ENCODE assay signal across 18 cellular contexts in genomic region chr3:113086506-113087461, GRCh38.
DNase-seq lines count a peak whose midpoint lies in the region; ATAC-seq, FAIRE-seq and TF ChIP-seq lines count a peak whose summit lies in the region.
"Had no signal": no experiment of that assay in that cellular context is flagged by ENCODE, and none has a peak within 500 bp of the region (broad histone marks: within the 10 kb centered on the region; RNA-seq: fewer than 3 reads in every experiment).

No MANE protein-coding gene starts in this region.

- no peaks in the 10 kb centered on the region for H3K36me3 Mint-ChIP-seq in H9 (ENCODE audit: insufficient read depth in 1 of 3, low read depth in 3 of 3)
- H3K36me3 Mint-ChIP-seq: activated naive CD4-positive, alpha-beta T cell treated with anti-CD3 and anti-CD28 coated beads, Interleukin-2, amount 10 ng/mL, durations not matched to agents 7 days and 5 days had no signal

- no peaks in the 10 kb centered on the region for H3K79me1 ChIP-seq in H9 (ENCODE audit: insufficient read depth, low read depth, low read length, poor library complexity, severe bottlenecking)
- H3K79me1 ChIP-seq in H1 (ENCODE audit: low read depth, low read length) = no peaks in the 10 kb centered on the region

- no peaks in the 10 kb centered on the region for H3K79me2 ChIP-seq in H9 (ENCODE audit: insufficient read depth, low read length)
- no peaks in the 10 kb centered on the region for H3K79me2 ChIP-seq in OCI-LY3 (ENCODE audit: low read length)
- no peaks in the 10 kb centered on the region for H3K79me2 ChIP-seq in H1 (ENCODE audit: control insufficient read depth in 1 of 2, insufficient read depth in 2 of 2, low read length in 2 of 2)

- no peak overlapping the region for H2BK15ac ChIP-seq in H9 (ENCODE audit: low read depth, low read length)
- H2BK15ac ChIP-seq in H1 (ENCODE audit: low read length) = no peak overlapping the region

- H4K8ac ChIP-seq in H9 (replicated peaks; ENCODE audit: insufficient read length, low read depth, low read length) (no peak overlapping the region), H1 (ENCODE audit: extremely low read depth, insufficient read depth, low read length) (no peak overlapping the region)

- H3K27ac ChIP-seq in H9 (ENCODE audit: insufficient read length, low read depth, low read length) = no peak overlapping the region
- H3K27ac ChIP-seq in OCI-LY3 (ENCODE audit: low read length) = no peak overlapping the region
- no peak overlapping the region for H3K27ac ChIP-seq in H1 (ENCODE audit: low read depth, low read length)
- H3K27ac ChIP-seq: gastroesophageal sphincter, Peyer's patch, uterus had no signal

- no peak overlapping the region for H3K9ac ChIP-seq in H9 (ENCODE audit: extremely low read depth, insufficient read length, low read length)
- H3K9ac ChIP-seq in OCI-LY3 (ENCODE audit: low read length) = no peak overlapping the region
- peak overlapping the region in 1 of 4 experiments; percentile 18; a peak in 1 of 7 replicates for H3K9ac ChIP-seq in H1 (replicated peaks in 1 of 4; ENCODE audit: extremely low read depth in 1 of 4, low read depth in 3 of 4, low read length in 3 of 4)

- H2BK5ac ChIP-seq in H9 (ENCODE audit: insufficient read length, low read length) (no peak overlapping the region), H1 (ENCODE audit: low read depth, low read length) (no peak overlapping the region)

- peaks cover 1% of the 10 kb centered on the region; the same call in 1 of the 2 replicates for H3K27me3 Mint-ChIP-seq in H9 (ENCODE audit: low read depth)
- H3K27me3 Mint-ChIP-seq: activated naive CD4-positive, alpha-beta T cell treated with anti-CD3 and anti-CD28 coated beads, Interleukin-2, amount 10 ng/mL, durations not matched to agents 7 days and 5 days; CD4-positive, CD25-positive, alpha-beta regulatory T cell; T-cell had no signal

- H2AFZ ChIP-seq in H9 (ENCODE audit: low read length) (no peak overlapping the region), OCI-LY3 (ENCODE audit: low read depth, low read length) (peak overlapping the region; percentile 54; the same call in 1 of the 2 replicates), H1 (ENCODE audit: low read length) (peak overlapping the region; percentile 92), neuron (ENCODE audit: low read depth, low read length) (peak overlapping the region; percentile 29)

- TF ChIP-seq POLR2A in H1 (IDR thresholded peaks at IDR 0.05; ENCODE audit: control extremely low read depth in 1 of 2, low read depth in 2 of 2, low read length in 2 of 2) = no peak

- H3K36me3 ChIP-seq in OCI-LY3 (replicated peaks; ENCODE audit: low read depth, low read length) (no peaks in the 10 kb centered on the region), H1 (ENCODE audit: control insufficient read depth in 2 of 4, insufficient read depth in 4 of 4, low read length in 3 of 4) (no peaks in the 10 kb centered on the region), neuron (ENCODE audit: insufficient read depth, low read length) (no peaks in the 10 kb centered on the region)
- H3K36me3 ChIP-seq: gastroesophageal sphincter, Peyer's patch, uterus had no signal

- H3K4ac ChIP-seq in H9 (ENCODE audit: low read depth, low read length) (no peak overlapping the region), H1 (replicated peaks; ENCODE audit: insufficient read length, low read depth, low read length) (no peak overlapping the region)

- H3K4me3 ChIP-seq in OCI-LY3 (ENCODE audit: low read length) (no peak overlapping the region), H1 (ENCODE audit: extremely low read depth in 1 of 4, insufficient read depth in 2 of 4, low read depth in 3 of 4, low read length in 4 of 4) (no peak overlapping the region), neuron (ENCODE audit: low read length) (peak overlapping the region; percentile 0)
- H3K4me3 ChIP-seq: gastroesophageal sphincter, Peyer's patch, uterus had no signal

- no CpG with 5 or more reads among the region's 8 CpGs for WGBS in H9 (ENCODE audit: extremely low coverage, insufficient read length, low lambda C conversion rate)
- 66% methylated on average over 6 of the region's 8 CpGs; no CpG with 5 or more reads in 1 of the 2 experiments for WGBS in H1 (ENCODE audit: extremely low coverage in 1 of 2, insufficient coverage in 1 of 2, insufficient read length in 1 of 2, insufficient replicate concordance in 2 of 2, low coverage in 1 of 2, low lambda C conversion rate in 2 of 2, missing lambda C conversion rate in 1 of 2), 2 experiments

- H2BK12ac ChIP-seq in H9 (ENCODE audit: insufficient read length, low read depth, low read length) (no peak overlapping the region), H1 (ENCODE audit: low read depth, low read length) (no peak overlapping the region)

- ATAC-seq in GM18519 (IDR thresholded peaks at IDR 0.05; ENCODE audit: low FRiP score, unreplicated experiment) (no peak), GM21576 (IDR thresholded peaks at IDR 0.05; ENCODE audit: unreplicated experiment) (no peak)
- ATAC-seq: gastroesophageal sphincter, T-cell had no signal

- CTCF ChIA-PET in H1 (lab: Charles Lee; ENCODE audit: partially characterized antibody) = interaction anchor here (0.6 to 2.9 kb wide), 19 partner anchors 9 to 203 kb away, joined by 3 to 13 read pairs (median 4); no protein-coding TSS in a partner anchor

- TF ChIP-seq CTCF in H9 (conservative IDR thresholded peaks at IDR 0.05) (no peak), OCI-LY3 (IDR thresholded peaks at IDR 0.05; ENCODE audit: low read depth, low read length) (peak; percentile 29; the same call in 1 of the 2 replicates), H1 (IDR thresholded peaks at IDR 0.05; ENCODE audit: control extremely low read depth in 1 of 3, insufficient read depth in 1 of 3, low read depth in 1 of 3, low read length in 3 of 3) (no peak; a peak in 1 of 4 replicates)

- H4K5ac ChIP-seq in H9 (ENCODE audit: insufficient read length, low read depth, low read length) (no peak overlapping the region), H1 (ENCODE audit: insufficient read length, low read depth, low read length) (peak overlapping the region; percentile 37)

- H3K27ac Mint-ChIP-seq in H9 = peak overlapping the region in 2 of 3 experiments; percentile 41 to 66; a peak in 4 of 7 replicates
- H3K27ac Mint-ChIP-seq: activated naive CD4-positive, alpha-beta T cell treated with anti-CD3 and anti-CD28 coated beads, Interleukin-2, amount 10 ng/mL, durations not matched to agents 7 days and 5 days; CD4-positive, CD25-positive, alpha-beta regulatory T cell; T-cell had no signal

- POLR2A ChIA-PET in H1 (lab: Charles Lee; ENCODE audit: partially characterized antibody) = interaction anchor here (0.7 kb wide), 1 partner anchor 12 kb away, joined by 3 read pairs; no protein-coding TSS in a partner anchor

- TF ChIP-seq RAD21 in H1 (IDR thresholded peaks at IDR 0.05 in 1 of 2, conservative IDR thresholded peaks at IDR 0.05 in 1 of 2; ENCODE audit: low read depth in 2 of 2, low read length in 2 of 2) = no peak

- peak; percentile 19 for FAIRE-seq in H1 (lab: Jason Lieb, UNC)

- H2AK5ac ChIP-seq in H9 (ENCODE audit: insufficient read length, low read length) (no peak overlapping the region), H1 (ENCODE audit: low read depth, low read length) (no peak overlapping the region)

- no peak overlapping the region for H3K23ac ChIP-seq in H9 (ENCODE audit: insufficient read length, low read depth, low read length)
- no peak overlapping the region for H3K23ac ChIP-seq in H1 (ENCODE audit: insufficient read length)

- no peak overlapping the region for H3T11ph ChIP-seq in H9 (ENCODE audit: low read length)

- H4K91ac ChIP-seq in H9 (ENCODE audit: insufficient read length, low read depth, low read length) (no peak overlapping the region), H1 (replicated peaks; ENCODE audit: insufficient read length, low read length) (no peak overlapping the region)

- no peaks in the 10 kb centered on the region; the same call in 1 of the 2 replicates for H3K4me1 ChIP-seq in H9 (ENCODE audit: insufficient read depth, low read length)
- H3K4me1 ChIP-seq in OCI-LY3 (ENCODE audit: low read length) = peaks cover 17% of the 10 kb centered on the region
- H3K4me1 ChIP-seq in H1 (replicated peaks in 1 of 4; ENCODE audit: control insufficient read depth in 3 of 4, insufficient read depth in 4 of 4, low read length in 3 of 4) = peaks cover 0 to 6% (median 4%) of the 10 kb centered on the region in 4 experiments; a peak in 3 of 7 replicates
- H3K4me1 ChIP-seq in neuron (ENCODE audit: insufficient read depth, low read length) = peaks cover 37% of the 10 kb centered on the region
- H3K4me1 ChIP-seq: Peyer's patch, uterus had no signal

- H3K4me2 ChIP-seq in H9 (ENCODE audit: insufficient read depth, insufficient read length, low read length) (no peak overlapping the region), OCI-LY3 (ENCODE audit: low read length) (peak overlapping the region; percentile 48), H1 (ENCODE audit: insufficient read depth in 1 of 2, low read depth in 2 of 2, low read length in 2 of 2) (peak overlapping the region; percentile 28 to 40; a peak in 2 of 4 replicates)

- DNase-seq in H9 (peak; percentile 33), H1 (ENCODE audit: low read depth in 1 of 2, low spot score in 2 of 2) (no peak), NCI-H526 (lab: John Stamatoyannopoulos, UW) (no peak)
- DNase-seq: activated naive CD4-positive, alpha-beta T cell treated with anti-CD3 and anti-CD28 coated beads, Interleukin-2, amount 10 ng/mL, durations not matched to agents 7 days and 5 days; caudate nucleus; CD4-positive, CD25-positive, alpha-beta regulatory T cell; EL; islet precursor cell; NCI-H187; Peyer's patch; stimulated activated naive CD4-positive, alpha-beta T cell; T-cell; uterus had no signal

- H2BK120ac ChIP-seq in H9 (ENCODE audit: low read depth, low read length, poor library complexity, severe bottlenecking) (no peak overlapping the region), H1 (replicated peaks; ENCODE audit: low read depth, low read length) (peak overlapping the region; percentile 38)

- no peak overlapping the region for H3K18ac ChIP-seq in H9 (ENCODE audit: insufficient read length, low read depth, low read length)
- peak overlapping the region; percentile 63; the same call in 1 of the 2 replicates for H3K18ac ChIP-seq in H1 (ENCODE audit: extremely low read depth, low read length)

- H4K20me1 ChIP-seq in H9 (ENCODE audit: control insufficient read depth, insufficient read depth, insufficient read length) = no peaks in the 10 kb centered on the region
- no peaks in the 10 kb centered on the region for H4K20me1 ChIP-seq in OCI-LY3 (ENCODE audit: insufficient read depth, low read length)
- H4K20me1 ChIP-seq in H1 (replicated peaks in 1 of 2; ENCODE audit: control insufficient read depth in 1 of 2, insufficient read depth in 2 of 2, low read length in 2 of 2) = no peaks in the 10 kb centered on the region

- H3K9me3 ChIP-seq in H9 (ENCODE audit: control insufficient read depth, low read depth, low read length) = no peaks in the 10 kb centered on the region
- no peaks in the 10 kb centered on the region for H3K9me3 ChIP-seq in OCI-LY3 (ENCODE audit: insufficient read depth, low read length)
- H3K9me3 ChIP-seq in H1 (ENCODE audit: insufficient read depth in 2 of 2, low read depth in 1 of 2, low read length in 1 of 2) = no peaks in the 10 kb centered on the region
- no peaks in the 10 kb centered on the region for H3K9me3 ChIP-seq in neuron (ENCODE audit: low read length)
- H3K9me3 ChIP-seq: gastroesophageal sphincter, Peyer's patch, uterus had no signal

- H3K4me3 Mint-ChIP-seq in H9 = no peak overlapping the region
- H3K4me3 Mint-ChIP-seq: activated naive CD4-positive, alpha-beta T cell treated with anti-CD3 and anti-CD28 coated beads, Interleukin-2, amount 10 ng/mL, durations not matched to agents 7 days and 5 days; CD4-positive, CD25-positive, alpha-beta regulatory T cell; T-cell had no signal

- TF ChIP-seq EP300 in H1 (IDR thresholded peaks at IDR 0.05; ENCODE audit: borderline replicate concordance in 1 of 2, low read depth in 2 of 2, low read length in 2 of 2) = no peak

- H3K9me3 Mint-ChIP-seq in H9 = no peaks in the 10 kb centered on the region
- H3K9me3 Mint-ChIP-seq: activated naive CD4-positive, alpha-beta T cell treated with anti-CD3 and anti-CD28 coated beads, Interleukin-2, amount 10 ng/mL, durations not matched to agents 7 days and 5 days; T-cell had no signal

- no peaks in the 10 kb centered on the region for H3K27me3 ChIP-seq in H9 (ENCODE audit: insufficient read depth, low read length)
- no peaks in the 10 kb centered on the region for H3K27me3 ChIP-seq in OCI-LY3 (ENCODE audit: low read depth, low read length)
- H3K27me3 ChIP-seq in H1 (replicated peaks in 1 of 4; ENCODE audit: control insufficient read depth in 3 of 4, extremely low read depth in 1 of 4, insufficient read depth in 3 of 4, low read length in 3 of 4) = no peaks in the 10 kb centered on the region
- no peaks in the 10 kb centered on the region for H3K27me3 ChIP-seq in neuron (ENCODE audit: insufficient read depth, low read length)
- H3K27me3 ChIP-seq: gastroesophageal sphincter, Peyer's patch, uterus had no signal

- H3K14ac ChIP-seq in H9 (ENCODE audit: insufficient read depth, low read length) = no peak overlapping the region
- H3K14ac ChIP-seq in H1 (ENCODE audit: insufficient read length) = no peak overlapping the region

- H3K56ac ChIP-seq in H9 (ENCODE audit: insufficient read length, low read depth, low read length) (no peak overlapping the region), H1 (replicated peaks; ENCODE audit: insufficient read length, low read depth, low read length) (no peak overlapping the region)

- H2BK20ac ChIP-seq in H9 (ENCODE audit: low read depth, low read length, poor library complexity, severe bottlenecking) = no peak overlapping the region
- no peak overlapping the region for H2BK20ac ChIP-seq in H1 (ENCODE audit: low read length)

- peaks cover 14 to 28% of the 10 kb centered on the region in 2 experiments for H3K4me1 Mint-ChIP-seq in H9
- H3K4me1 Mint-ChIP-seq: activated naive CD4-positive, alpha-beta T cell treated with anti-CD3 and anti-CD28 coated beads, Interleukin-2, amount 10 ng/mL, durations not matched to agents 7 days and 5 days; CD4-positive, CD25-positive, alpha-beta regulatory T cell; T-cell had no signal

- H3K23me2 ChIP-seq in H9 (ENCODE audit: insufficient read length, low read depth, low read length, poor library complexity, severe bottlenecking) (no peaks in the 10 kb centered on the region), H1 (ENCODE audit: low read depth, low read length) (no peaks in the 10 kb centered on the region; the same call in 1 of the 2 replicates)
